ENCODE assay signal across 9 cellular contexts in the genomic region with DNA sequence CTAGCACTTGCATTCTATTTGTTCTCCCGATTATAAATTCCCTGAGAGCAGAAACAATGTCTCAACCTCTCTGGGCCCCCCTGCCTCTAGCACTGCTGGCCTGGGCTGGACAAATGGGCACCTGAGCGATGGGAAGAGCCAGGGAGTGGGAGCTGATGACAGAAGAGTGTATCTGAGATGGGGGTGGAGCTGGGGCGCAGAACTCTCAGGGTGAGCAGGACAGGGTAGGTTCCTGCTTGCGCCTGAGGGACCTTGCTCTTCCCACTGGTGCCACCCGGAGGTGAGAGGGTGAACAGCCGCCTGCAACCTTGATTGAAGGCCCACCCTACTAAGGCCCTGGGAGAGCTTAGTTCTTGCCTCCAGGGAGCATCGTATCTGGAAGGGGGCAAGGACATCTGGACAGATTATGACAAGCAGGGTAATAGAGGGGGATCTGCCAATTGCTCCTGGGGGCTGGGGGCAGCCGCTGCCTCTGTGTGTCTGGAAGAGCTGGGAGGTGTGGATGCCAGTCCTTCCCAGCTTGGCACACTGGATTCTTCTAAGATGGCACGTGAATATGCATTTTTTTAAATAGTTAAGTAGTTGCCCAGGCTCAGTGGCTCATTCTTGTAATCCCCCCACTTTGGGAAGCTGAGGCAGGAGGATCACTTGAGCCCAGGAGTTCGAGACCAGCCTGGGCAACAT. TPM values are rescaled to one million over a fixed set of nuclear protein-coding genes. Genes with fewer than 3 reads are reported as not detected.
DNase-seq lines count a peak whose midpoint lies in the region; ATAC-seq and TF ChIP-seq lines count a peak whose summit lies in the region.
"Had no signal": no experiment of that assay in that cellular context is flagged by ENCODE, and none has a peak within 500 bp of the region (broad histone marks: within the 10 kb centered on the region; RNA-seq: fewer than 3 reads in every experiment).

No MANE protein-coding gene starts in this region.

- H3K4me3 ChIP-seq in GM12864 (ENCODE audit: low read depth, low read length): no peak overlapping the region
- H3K4me3 ChIP-seq in Loucy (ENCODE audit: low read length, poor library complexity, severe bottlenecking): no peak overlapping the region
- no peak overlapping the region for H3K4me3 ChIP-seq in SU-DHL-6 (ENCODE audit: insufficient read depth, low read length, poor library complexity, severe bottlenecking)
- H3K4me3 ChIP-seq in lower lobe of right lung: no peak overlapping the region

- H3K9ac ChIP-seq in Loucy (ENCODE audit: low read depth, low read length, poor library complexity, severe bottlenecking): no peak overlapping the region
- no peak overlapping the region for H3K9ac ChIP-seq in SU-DHL-6 (ENCODE audit: low read length)

- DNase-seq in AG08395 (ENCODE audit: low spot score) (peak; percentile 86), GM12864 (ENCODE audit: low read depth) (no peak), dermis blood vessel endothelial cell (peak; percentile 86), lower lobe of right lung (no peak)
- DNase-seq in stimulated activated CD8-positive, alpha-beta memory T cell treated with anti-CD3 and anti-CD28 coated beads, Interleukin-7, amount 100 ng/mL, for 24 hours (ENCODE audit: low read depth): peak; percentile 12

- H3K27me3 ChIP-seq in Loucy (ENCODE audit: insufficient read depth, low read length, poor library complexity, severe bottlenecking) (no peaks in the 10 kb centered on the region), SU-DHL-6 (ENCODE audit: low read length) (no peaks in the 10 kb centered on the region), lower lobe of right lung (ENCODE audit: low read depth) (no peaks in the 10 kb centered on the region)
- H3K27me3 ChIP-seq: neutrophil had no signal

- H3K9me3 ChIP-seq in Loucy (ENCODE audit: insufficient read depth, low read depth, low read length) (no peaks in the 10 kb centered on the region), SU-DHL-6 (ENCODE audit: insufficient read depth, low read length) (no peaks in the 10 kb centered on the region), lower lobe of right lung (no peaks in the 10 kb centered on the region)
- H3K9me3 ChIP-seq: neutrophil had no signal

- TF ChIP-seq CTCF in GM12864 (IDR thresholded peaks at IDR 0.05; ENCODE audit: low read depth, low read length, missing control alignments): peak; percentile 87
- TF ChIP-seq CTCF in Loucy (conservative IDR thresholded peaks at IDR 0.05; ENCODE audit: low read length): peak; percentile 75
- TF ChIP-seq CTCF in SU-DHL-6 (IDR thresholded peaks at IDR 0.05; ENCODE audit: insufficient read depth, low read length, poor library complexity, severe bottlenecking): peak; percentile 65
- TF ChIP-seq CTCF in lower lobe of right lung (IDR thresholded peaks at IDR 0.05): peak; percentile 70

- H3K4me2 ChIP-seq in Loucy (ENCODE audit: low read depth, low read length, poor library complexity, severe bottlenecking) (no peak overlapping the region), SU-DHL-6 (ENCODE audit: low read depth, low read length, poor library complexity, severe bottlenecking) (no peak overlapping the region)

- H2AFZ ChIP-seq in Loucy (ENCODE audit: low read length) (peak overlapping the region; percentile 75; the same call in 1 of the 2 replicates), SU-DHL-6 (ENCODE audit: low read depth, low read length, severe bottlenecking) (no peak overlapping the region)

- H3K79me2 ChIP-seq in Loucy (ENCODE audit: insufficient read depth, low read length) (no peaks in the 10 kb centered on the region), SU-DHL-6 (ENCODE audit: insufficient read depth, low read length) (no peaks in the 10 kb centered on the region)

- H3K27ac ChIP-seq in SU-DHL-6 (ENCODE audit: low read depth, low read length) (no peak overlapping the region), lower lobe of right lung (no peak overlapping the region)
- H3K27ac ChIP-seq: neutrophil had no signal

- H4K20me1 ChIP-seq in Loucy (ENCODE audit: insufficient read depth, low read length, poor library complexity, severe bottlenecking): no peaks in the 10 kb centered on the region
- no peaks in the 10 kb centered on the region for H4K20me1 ChIP-seq in SU-DHL-6 (ENCODE audit: low read depth, low read length)

- H3F3A ChIP-seq in Loucy (ENCODE audit: low read depth) (no peaks in the 10 kb centered on the region), SU-DHL-6 (ENCODE audit: insufficient read depth) (no peaks in the 10 kb centered on the region)

- H3K36me3 ChIP-seq in Loucy (ENCODE audit: insufficient read depth, low read length): no peaks in the 10 kb centered on the region
- H3K36me3 ChIP-seq in SU-DHL-6 (ENCODE audit: low read length): no peaks in the 10 kb centered on the region
- H3K36me3 ChIP-seq in lower lobe of right lung: peaks cover 36% of the 10 kb centered on the region
- H3K36me3 ChIP-seq: neutrophil had no signal

- intact Hi-C loops in lower lobe of right lung (cut with DNase I): no loop called here

- H3K4me1 ChIP-seq in Loucy (ENCODE audit: insufficient read depth, low read length, poor library complexity, severe bottlenecking) (no peaks in the 10 kb centered on the region), lower lobe of right lung (peaks cover 11% of the 10 kb centered on the region)

- no peaks in the 10 kb centered on the region for H3K9me2 ChIP-seq in Loucy (replicated peaks; ENCODE audit: low read depth, low read length)
- no peaks in the 10 kb centered on the region for H3K9me2 ChIP-seq in SU-DHL-6 (replicated peaks; ENCODE audit: insufficient read depth, low read length)

- ATAC-seq in lower lobe of right lung (peak; percentile 64 to 80), HG02623 (IDR thresholded peaks at IDR 0.05; ENCODE audit: unreplicated experiment) (no peak)

RNA-seq across cellular contexts. Expression of gene TSPAN9, which starts 43.0 kb away (rescaled TPM):
- 70.8 and 125 TPM in 2 replicates for total RNA-seq in dermis blood vessel endothelial cell
- 61.1 TPM for total RNA-seq in lower lobe of right lung

Comparison
In these comparisons a context has a peak if more than half of its experiments do, and no peak if none do; other contexts are left out.
1. DNase-seq: peak in AG08395 (single experiment), dermis blood vessel endothelial cell (single experiment) and stimulated activated CD8-positive, alpha-beta memory T cell treated with anti-CD3 and anti-CD28 coated beads, Interleukin-7, amount 100 ng/mL, for 24 hours (single experiment); none in GM12864 (single experiment) and lower lobe of right lung (single experiment).
2. Peak in every context shown above with its lines, with median percentiles within 50 percentile points of each other: CTCF ChIP-seq.